1 cellular context compared by ENCODE assay signal in genomic region chr6:36126553-36127458, GRCh38.
TF ChIP-seq lines count a peak whose summit lies in the region.

No MANE protein-coding gene starts in this region.

TF ChIP-seq in HepG2, 621 proteins besides CTCF, POLR2A, EP300 and RAD21:
- TF ChIP-seq, protein P1, sequence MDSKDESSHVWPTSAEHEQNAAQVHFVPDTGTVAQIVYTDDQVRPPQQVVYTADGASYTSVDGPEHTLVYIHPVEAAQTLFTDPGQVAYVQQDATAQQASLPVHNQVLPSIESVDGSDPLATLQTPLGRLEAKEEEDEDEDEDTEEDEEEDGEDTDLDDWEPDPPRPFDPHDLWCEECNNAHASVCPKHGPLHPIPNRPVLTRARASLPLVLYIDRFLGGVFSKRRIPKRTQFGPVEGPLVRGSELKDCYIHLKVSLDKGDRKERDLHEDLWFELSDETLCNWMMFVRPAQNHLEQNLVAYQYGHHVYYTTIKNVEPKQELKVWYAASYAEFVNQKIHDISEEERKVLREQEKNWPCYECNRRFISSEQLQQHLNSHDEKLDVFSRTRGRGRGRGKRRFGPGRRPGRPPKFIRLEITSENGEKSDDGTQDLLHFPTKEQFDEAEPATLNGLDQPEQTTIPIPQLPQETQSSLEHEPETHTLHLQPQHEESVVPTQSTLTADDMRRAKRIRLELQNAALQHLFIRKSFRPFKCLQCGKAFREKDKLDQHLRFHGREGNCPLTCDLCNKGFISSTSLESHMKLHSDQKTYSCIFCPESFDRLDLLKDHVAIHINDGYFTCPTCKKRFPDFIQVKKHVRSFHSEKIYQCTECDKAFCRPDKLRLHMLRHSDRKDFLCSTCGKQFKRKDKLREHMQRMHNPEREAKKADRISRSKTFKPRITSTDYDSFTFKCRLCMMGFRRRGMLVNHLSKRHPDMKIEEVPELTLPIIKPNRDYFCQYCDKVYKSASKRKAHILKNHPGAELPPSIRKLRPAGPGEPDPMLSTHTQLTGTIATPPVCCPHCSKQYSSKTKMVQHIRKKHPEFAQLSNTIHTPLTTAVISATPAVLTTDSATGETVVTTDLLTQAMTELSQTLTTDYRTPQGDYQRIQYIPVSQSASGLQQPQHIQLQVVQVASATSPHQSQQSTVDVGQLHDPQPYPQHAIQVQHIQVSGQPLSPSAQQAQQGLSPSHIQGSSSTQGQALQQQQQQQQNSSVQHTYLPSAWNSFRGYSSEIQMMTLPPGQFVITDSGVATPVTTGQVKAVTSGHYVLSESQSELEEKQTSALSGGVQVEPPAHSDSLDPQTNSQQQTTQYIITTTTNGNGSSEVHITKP (CRISPR knock-in tag; IDR thresholded peaks at IDR 0.05; ENCODE audit: low read depth) = 0 out of 2 replicates have a peak, but pooled peaks have one; percentile 5
- TF ChIP-seq ZNF556 (CRISPR knock-in tag; IDR thresholded peaks at IDR 0.05; ENCODE audit: borderline replicate concordance) = 0 out of 2 replicates have a peak, but pooled peaks have one; percentile 23
- no peak for TF ChIP-seq CREB1 (IDR thresholded peaks at IDR 0.05)
- peak; percentile 31; the same call in 1 of the 2 replicates for TF ChIP-seq CREB1 (CRISPR knock-in tag; IDR thresholded peaks at IDR 0.05)
- no peak for TF ChIP-seq SPEN (CRISPR knock-in tag; IDR thresholded peaks at IDR 0.05; ENCODE audit: low read depth)
- no peak for TF ChIP-seq POLR2AphosphoS2 (IDR thresholded peaks at IDR 0.05; ENCODE audit: low read depth, low read length)
- no peak for TF ChIP-seq POGK (CRISPR knock-in tag; conservative IDR thresholded peaks at IDR 0.05)
- TF ChIP-seq, protein P2, sequence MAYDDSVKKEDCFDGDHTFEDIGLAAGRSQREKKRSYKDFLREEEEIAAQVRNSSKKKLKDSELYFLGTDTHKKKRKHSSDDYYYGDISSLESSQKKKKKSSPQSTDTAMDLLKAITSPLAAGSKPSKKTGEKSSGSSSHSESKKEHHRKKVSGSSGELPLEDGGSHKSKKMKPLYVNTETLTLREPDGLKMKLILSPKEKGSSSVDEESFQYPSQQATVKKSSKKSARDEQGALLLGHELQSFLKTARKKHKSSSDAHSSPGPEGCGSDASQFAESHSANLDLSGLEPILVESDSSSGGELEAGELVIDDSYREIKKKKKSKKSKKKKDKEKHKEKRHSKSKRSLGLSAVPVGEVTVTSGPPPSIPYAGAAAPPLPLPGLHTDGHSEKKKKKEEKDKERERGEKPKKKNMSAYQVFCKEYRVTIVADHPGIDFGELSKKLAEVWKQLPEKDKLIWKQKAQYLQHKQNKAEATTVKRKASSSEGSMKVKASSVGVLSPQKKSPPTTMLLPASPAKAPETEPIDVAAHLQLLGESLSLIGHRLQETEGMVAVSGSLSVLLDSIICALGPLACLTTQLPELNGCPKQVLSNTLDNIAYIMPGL (CRISPR knock-in tag; IDR thresholded peaks at IDR 0.05; ENCODE audit: borderline replicate concordance in 1 of 2, low read depth in 1 of 2) = 0 out of 4 replicates have a peak, but pooled peaks of 1 of the 2 experiments have one; percentile 10
- TF ChIP-seq ZNF615 (CRISPR knock-in tag; IDR thresholded peaks at IDR 0.05; ENCODE audit: borderline replicate concordance) = peak; percentile 48; the same call in 1 of the 2 replicates
- no peak for TF ChIP-seq ZNF101 (CRISPR knock-in tag; IDR thresholded peaks at IDR 0.05; ENCODE audit: borderline replicate concordance, low read depth)
- TF ChIP-seq ZNF225 (CRISPR knock-in tag; IDR thresholded peaks at IDR 0.05) = no peak
- TF ChIP-seq, protein P3, sequence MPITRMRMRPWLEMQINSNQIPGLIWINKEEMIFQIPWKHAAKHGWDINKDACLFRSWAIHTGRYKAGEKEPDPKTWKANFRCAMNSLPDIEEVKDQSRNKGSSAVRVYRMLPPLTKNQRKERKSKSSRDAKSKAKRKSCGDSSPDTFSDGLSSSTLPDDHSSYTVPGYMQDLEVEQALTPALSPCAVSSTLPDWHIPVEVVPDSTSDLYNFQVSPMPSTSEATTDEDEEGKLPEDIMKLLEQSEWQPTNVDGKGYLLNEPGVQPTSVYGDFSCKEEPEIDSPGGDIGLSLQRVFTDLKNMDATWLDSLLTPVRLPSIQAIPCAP (CRISPR knock-in tag; IDR thresholded peaks at IDR 0.05; ENCODE audit: low read depth) = 0 out of 2 replicates have a peak, but pooled peaks have one; percentile 39
- 0 out of 2 replicates have a peak, but pooled peaks have one; percentile 50 for TF ChIP-seq ZSCAN29 (CRISPR knock-in tag; conservative IDR thresholded peaks at IDR 0.05)
- TF ChIP-seq SP1 (IDR thresholded peaks at IDR 0.05) = no peak
- TF ChIP-seq SP1 (CRISPR knock-in tag; IDR thresholded peaks at IDR 0.05) = no peak
- no peak for TF ChIP-seq ZBTB40 (IDR thresholded peaks at IDR 0.05)
- no peak for TF ChIP-seq ZBTB40 (CRISPR knock-in tag; IDR thresholded peaks at IDR 0.05)
- TF ChIP-seq AKAP8 (CRISPR knock-in tag; IDR thresholded peaks at IDR 0.05) = 0 out of 2 replicates have a peak, but pooled peaks have one; percentile 13
- TF ChIP-seq SNRNP70 (IDR thresholded peaks at IDR 0.05; ENCODE audit: low read depth, low read length) = no peak
- no peak for TF ChIP-seq ZSCAN25 (CRISPR knock-in tag; IDR thresholded peaks at IDR 0.05)
- TF ChIP-seq, protein P4, sequence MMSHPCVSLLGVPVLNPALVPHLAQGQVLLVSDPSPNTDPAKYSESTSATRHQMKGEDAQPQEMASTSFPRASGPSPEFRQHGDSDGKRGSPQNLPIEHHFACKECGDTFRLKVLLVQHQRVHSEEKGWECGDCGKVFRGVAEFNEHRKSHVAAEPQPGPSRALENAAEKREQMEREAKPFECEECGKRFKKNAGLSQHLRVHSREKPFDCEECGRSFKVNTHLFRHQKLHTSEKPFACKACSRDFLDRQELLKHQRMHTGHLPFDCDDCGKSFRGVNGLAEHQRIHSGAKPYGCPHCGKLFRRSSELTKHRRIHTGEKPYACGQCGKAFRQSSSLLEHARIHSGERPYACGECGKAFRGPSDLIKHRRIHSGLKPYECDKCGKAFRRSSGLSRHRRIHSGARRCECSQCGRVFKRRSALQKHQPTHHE (CRISPR knock-in tag; IDR thresholded peaks at IDR 0.05; ENCODE audit: borderline replicate concordance) = 0 out of 2 replicates have a peak, but pooled peaks have one; percentile 4
- 0 out of 2 replicates have a peak, but pooled peaks have one; percentile 11 for TF ChIP-seq ZNF12 (CRISPR knock-in tag; IDR thresholded peaks at IDR 0.05)
- no peak for TF ChIP-seq ZNF224 (CRISPR knock-in tag; IDR thresholded peaks at IDR 0.05)
